In the genomic region with DNA sequence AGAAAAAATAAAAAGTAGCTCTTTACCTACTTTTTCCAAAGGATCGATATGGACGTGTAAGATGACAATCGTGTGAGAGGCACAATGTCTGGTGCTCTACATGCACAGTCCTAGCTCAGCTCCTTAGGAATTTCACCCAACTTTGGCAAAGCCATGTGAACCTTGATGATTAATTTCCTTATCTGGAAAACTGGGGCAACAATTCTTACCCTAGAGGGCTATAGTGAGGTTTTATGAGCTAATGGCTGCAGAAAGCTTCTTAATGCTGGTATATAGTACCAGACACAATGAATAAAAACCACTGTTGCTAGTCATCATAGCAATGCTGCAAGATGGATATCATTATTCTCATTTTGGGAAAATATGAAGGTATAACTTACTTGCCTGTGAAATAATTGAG, we compare ENCODE assay signal across 21 cellular contexts.
"Had no signal": no experiment of that assay in that cellular context is flagged by ENCODE, and none has a peak within 500 bp of the region (broad histone marks: within the 10 kb centered on the region; RNA-seq: fewer than 3 reads in every experiment).

No MANE protein-coding gene starts in this region.

- H3K36me3 Mint-ChIP-seq: activated CD4-positive, alpha-beta memory T cell treated with anti-CD3 and anti-CD28 coated beads for 36 hours; activated naive CD8-positive, alpha-beta T cell treated with anti-CD3 and anti-CD28 coated beads, Interleukin-2, amount 10 ng/mL, durations not matched to agents 7 days and 5 days; natural killer cell; stimulated activated naive B cell treated with anti-CD40 and anti-IgM and Interleukin-4, amounts not matched to agents 10 μg/mL and 1 μg/mL and 100 μg/mL, for 72 hours had no signal

- H3K27me3 ChIP-seq: ascending aorta, tibial nerve, vagina had no signal

- ATAC-seq: activated CD4-positive, CD25-positive, alpha-beta regulatory T cell treated with anti-CD3 and anti-CD28 coated beads, Interleukin-2, amount 50 U/mL, for 24 hours; activated T-cell treated with anti-CD3 and anti-CD28 coated beads, Interleukin-2, amount 50 U/mL, for 4 hours; left lobe of liver; natural killer cell; sciatic nerve; stimulated activated naive B cell treated with anti-CD40 and anti-IgM and Interleukin-4, amounts not matched to agents 10 μg/mL and 1 μg/mL and 100 μg/mL, for 72 hours had no signal

- H3K4me3 ChIP-seq: ascending aorta, tibial nerve, vagina had no signal

- H3K27ac ChIP-seq: ascending aorta, tibial nerve, vagina had no signal

- H3K36me3 ChIP-seq: ascending aorta, tibial nerve, vagina had no signal

- H3K9me3 ChIP-seq: ascending aorta, tibial nerve, vagina had no signal

- H3K4me1 Mint-ChIP-seq: activated naive CD8-positive, alpha-beta T cell treated with anti-CD3 and anti-CD28 coated beads, Interleukin-2, amount 10 ng/mL, durations not matched to agents 7 days and 5 days; natural killer cell; stimulated activated naive B cell treated with anti-CD40 and anti-IgM and Interleukin-4, amounts not matched to agents 10 μg/mL and 1 μg/mL and 100 μg/mL, for 72 hours had no signal

- H3K27ac Mint-ChIP-seq: activated CD4-positive, alpha-beta memory T cell treated with anti-CD3 and anti-CD28 coated beads for 36 hours; activated naive CD8-positive, alpha-beta T cell treated with anti-CD3 and anti-CD28 coated beads, Interleukin-2, amount 10 ng/mL, durations not matched to agents 7 days and 5 days; natural killer cell; progenitor cell of endocrine pancreas; stimulated activated naive B cell treated with anti-CD40 and anti-IgM and Interleukin-4, amounts not matched to agents 10 μg/mL and 1 μg/mL and 100 μg/mL, for 72 hours; T-helper 2 cell treated with Interferon-gamma antibody and Interleukin-4, amounts not matched to agents 5 μg/mL and 100 μg/mL, for 36 hours had no signal

- H3K27me3 Mint-ChIP-seq: progenitor cell of endocrine pancreas; stimulated activated naive B cell treated with anti-CD40 and anti-IgM and Interleukin-4, amounts not matched to agents 10 μg/mL and 1 μg/mL and 100 μg/mL, for 72 hours had no signal

- FAIRE-seq: islet of Langerhans had no signal

- H3K9me3 Mint-ChIP-seq: activated CD4-positive, alpha-beta memory T cell treated with anti-CD3 and anti-CD28 coated beads for 36 hours; activated naive CD8-positive, alpha-beta T cell treated with anti-CD3 and anti-CD28 coated beads, Interleukin-2, amount 10 ng/mL, durations not matched to agents 7 days and 5 days; activated T-cell treated with anti-CD3 and anti-CD28 coated beads, Interleukin-2, amount 50 U/mL, for 4 hours; natural killer cell; stimulated activated naive B cell treated with anti-CD40 and anti-IgM and Interleukin-4, amounts not matched to agents 10 μg/mL and 1 μg/mL and 100 μg/mL, for 72 hours; T-helper 2 cell treated with Interferon-gamma antibody and Interleukin-4, amounts not matched to agents 5 μg/mL and 100 μg/mL, for 36 hours had no signal

- H3K4me3 Mint-ChIP-seq: activated CD4-positive, alpha-beta memory T cell treated with anti-CD3 and anti-CD28 coated beads for 36 hours; activated naive CD8-positive, alpha-beta T cell treated with anti-CD3 and anti-CD28 coated beads, Interleukin-2, amount 10 ng/mL, durations not matched to agents 7 days and 5 days; activated T-cell treated with anti-CD3 and anti-CD28 coated beads, Interleukin-2, amount 50 U/mL, for 4 hours; natural killer cell; stimulated activated naive B cell treated with anti-CD40 and anti-IgM and Interleukin-4, amounts not matched to agents 10 μg/mL and 1 μg/mL and 100 μg/mL, for 72 hours; T-helper 2 cell treated with Interferon-gamma antibody and Interleukin-4, amounts not matched to agents 5 μg/mL and 100 μg/mL, for 36 hours had no signal

- DNase-seq: activated CD4-positive, alpha-beta memory T cell treated with anti-CD3 and anti-CD28 coated beads for 36 hours; activated gamma-delta T cell; activated naive CD8-positive, alpha-beta T cell treated with anti-CD3 and anti-CD28 coated beads, Interleukin-2, amount 10 ng/mL, durations not matched to agents 7 days and 5 days; activated T-cell treated with anti-CD3 and anti-CD28 coated beads, Interleukin-2, amount 50 U/mL, for 4 hours; central memory CD4-positive, alpha-beta T cell; cortex of kidney; effector memory CD4-positive, alpha-beta T cell; erythroblast; natural killer cell; nucleus accumbens; stimulated activated CD4-positive, alpha-beta T cell treated with anti-CD3 and anti-CD28 coated beads, Interleukin-2, amount 100 ng/mL, for 24 hours; stimulated activated naive B cell treated with anti-CD40 and anti-IgM and Interleukin-4, amounts not matched to agents 10 μg/mL and 1 μg/mL and 100 μg/mL, for 72 hours had no signal

- H3K4me1 ChIP-seq: ascending aorta, vagina had no signal
